Comparison of ENCODE assay signal across 10 cellular contexts in the genomic region with DNA sequence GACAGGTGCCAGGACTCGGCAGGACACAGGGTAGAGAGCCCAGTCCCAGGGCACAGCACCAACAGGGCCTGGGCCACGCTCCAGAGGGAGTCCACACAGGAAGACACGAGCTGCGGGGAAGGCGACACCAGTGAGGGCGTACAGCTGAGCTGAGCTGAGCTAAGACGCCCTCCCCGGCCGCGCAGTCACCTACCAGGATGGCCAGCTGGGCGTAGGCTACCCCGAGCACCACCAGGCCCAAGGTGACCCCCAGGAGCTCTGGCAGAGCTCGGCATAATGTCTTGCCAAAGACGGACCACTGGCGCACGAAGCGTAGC. TPM values are rescaled to one million over a fixed set of nuclear protein-coding genes. Genes with fewer than 3 reads are reported as not detected.
DNase-seq lines count a peak whose midpoint lies in the region; ATAC-seq and TF ChIP-seq lines count a peak whose summit lies in the region.
"Had no signal": no experiment of that assay in that cellular context is flagged by ENCODE, and none has a peak within 500 bp of the region (broad histone marks: within the 10 kb centered on the region; RNA-seq: fewer than 3 reads in every experiment).

No MANE protein-coding gene starts in this region.

- no peak overlapping the region for H3K4me3 Mint-ChIP-seq in nephron progenitor cell
- H3K4me3 Mint-ChIP-seq: B cell, naive B cell had no signal

- no peak overlapping the region for H3K27ac ChIP-seq in HUES6 (ENCODE audit: low read depth, low read length)
- H3K27ac ChIP-seq in esophagus (ENCODE audit: low read depth in 2 of 2, low read length in 1 of 2) = peak overlapping the region; percentile 27 to 62
- H3K27ac ChIP-seq in gastrocnemius medialis = peak overlapping the region; percentile 75 to 96 (median 84)

- H3K27me3 ChIP-seq in HUES6 (ENCODE audit: control insufficient read depth, insufficient read depth, low read length) (no peaks in the 10 kb centered on the region), esophagus (ENCODE audit: control insufficient read depth in 1 of 2, insufficient read depth in 2 of 2, low read length in 2 of 2) (no peaks in the 10 kb centered on the region), gastrocnemius medialis (no peaks in the 10 kb centered on the region)

- H3K9me3 ChIP-seq in HUES6 (ENCODE audit: control insufficient read depth, insufficient read depth, low read depth, low read length) (no peaks in the 10 kb centered on the region), esophagus (ENCODE audit: control insufficient read depth in 2 of 2, insufficient read depth in 1 of 2, low read depth in 1 of 2, low read length in 1 of 2) (no peaks in the 10 kb centered on the region), gastrocnemius medialis (no peaks in the 10 kb centered on the region)

- WGBS in esophagus, 2 donors = 81 to 87% methylated on average over 17 of the region's 17 CpGs

- H3K27me3 Mint-ChIP-seq in nephron progenitor cell (ENCODE audit: low read depth, poor library complexity) = no peaks in the 10 kb centered on the region
- H3K27me3 Mint-ChIP-seq: B cell, naive B cell had no signal

- DNase-seq in left kidney (ENCODE audit: low read depth, low spot score) (peak; percentile 18), gastrocnemius medialis (peak; percentile 44 to 90), iPS-NIHi11 (ENCODE audit: low spot score) (no peak), SHP77 (lab: John Stamatoyannopoulos, UW) (no peak), nephron progenitor cell (no peak)
- DNase-seq: naive B cell had no signal

- H3K4me1 Mint-ChIP-seq in nephron progenitor cell = peaks cover 10% of the 10 kb centered on the region
- H3K4me1 Mint-ChIP-seq: naive B cell had no signal

- H3K4me1 ChIP-seq in HUES6 (ENCODE audit: control insufficient read depth, insufficient read depth, low read length) (peaks cover 18% of the 10 kb centered on the region), esophagus (ENCODE audit: control insufficient read depth in 2 of 2, insufficient read depth in 2 of 2, low read length in 1 of 2) (peaks cover 9 to 43% of the 10 kb centered on the region in 2 donors), gastrocnemius medialis (peaks cover 0 to 10% of the 10 kb centered on the region in 2 donors)

- intact Hi-C loops in gastrocnemius medialis (cut with DNase I; ENCODE audit: low total_unique reads) = no loop called here

- H3K36me3 ChIP-seq in HUES6 (ENCODE audit: control insufficient read depth, insufficient read depth, low read length) (peaks cover 69% of the 10 kb centered on the region), esophagus (ENCODE audit: control insufficient read depth in 2 of 2, insufficient read depth in 2 of 2, low read length in 1 of 2) (peaks cover 0 to 80% of the 10 kb centered on the region in 2 donors), gastrocnemius medialis (peaks cover 0 to 84% of the 10 kb centered on the region in 2 donors)

- H3K36me3 Mint-ChIP-seq in nephron progenitor cell (ENCODE audit: low read depth) = peaks cover 12% of the 10 kb centered on the region
- H3K36me3 Mint-ChIP-seq: naive B cell had no signal

- in situ Hi-C loops in gastrocnemius medialis (cut with MboI; ENCODE audit: low sequenced_read_pairs in 4 of 4) = no loop called here

- TF ChIP-seq CTCF in gastrocnemius medialis (IDR thresholded peaks at IDR 0.05 in 4 of 5, conservative IDR thresholded peaks at IDR 0.05 in 1 of 5) (no peak), nephron progenitor cell (IDR thresholded peaks at IDR 0.05) (no peak)

- H3K27ac Mint-ChIP-seq in nephron progenitor cell = no peak overlapping the region
- H3K27ac Mint-ChIP-seq: B cell had no signal

- TF ChIP-seq POLR2A in gastrocnemius medialis (IDR thresholded peaks at IDR 0.05) = no peak

- H3K9me3 Mint-ChIP-seq in nephron progenitor cell = no peaks in the 10 kb centered on the region
- H3K9me3 Mint-ChIP-seq: naive B cell had no signal

- ATAC-seq in gastrocnemius medialis (peak; percentile 31 to 57), HG03196 (IDR thresholded peaks at IDR 0.05; ENCODE audit: unreplicated experiment) (no peak)

- peak overlapping the region; percentile 57 for H3K4me3 ChIP-seq in HUES6 (ENCODE audit: low read depth, low read length)
- no peak overlapping the region for H3K4me3 ChIP-seq in esophagus (ENCODE audit: low read depth in 1 of 2, low read length in 2 of 2)
- H3K4me3 ChIP-seq in gastrocnemius medialis = peak overlapping the region in 3 of 4 donors; percentile 3 to 35 (median 17)

- H3K9ac ChIP-seq in HUES6 (ENCODE audit: low read length) = no peak overlapping the region

RNA-seq across cellular contexts. Expression of gene TSC2, which starts 42.7 kb away (rescaled TPM):
- 10 to 100 TPM; 31.1 to 66.6 TPM for polyA plus RNA-seq in esophagus
- 10 to 100 TPM; 44.5 to 62.7 (median 53.8) TPM for total RNA-seq in gastrocnemius medialis

RNA-seq across cellular contexts. Expression of gene NTHL1, which starts 42.8 kb away (rescaled TPM):
- polyA plus RNA-seq in esophagus = 10 to 100 TPM; 15.1 to 16.2 TPM
- total RNA-seq in gastrocnemius medialis = 10 to 100 TPM in 1 of 4 donors, 1 to 10 TPM in 3; 3.5 to 13.6 (median 6.4) TPM

RNA-seq across cellular contexts. Expression of gene PKD1, which starts 45.3 kb away (rescaled TPM):
- 10 to 100 TPM; 40.5 to 78.0 TPM for polyA plus RNA-seq in esophagus
- 100 to 1,000 TPM; 168 to 376 (median 339) TPM for total RNA-seq in gastrocnemius medialis

RNA-seq across cellular contexts. Expression of gene RAB26, which starts 58.0 kb away (rescaled TPM):
- polyA plus RNA-seq in esophagus = 1 to 10 TPM; 1.1 to 4.7 TPM
- 1 to 10 TPM in 2 of 4 donors, not detected in 2; 1.3 to 4.2 TPM for total RNA-seq in gastrocnemius medialis

Comparison
In these comparisons a context has a peak if more than half of its experiments do, and no peak if none do; other contexts are left out.
1. H3K4me3 ChIP-seq: peak in HUES6 (single experiment) and gastrocnemius medialis (3 of 4); none in esophagus (0 of 2).
2. DNase-seq: peak in left kidney (single experiment) and gastrocnemius medialis (2 of 2); none in iPS-NIHi11 (single experiment), SHP77 (0 of 2) and nephron progenitor cell (single experiment).